11 cellular contexts compared by ENCODE assay signal in genomic region chr16:347203-347602, GRCh38.
"Had no signal": no experiment of that assay in that cellular context is flagged by ENCODE, and none has a peak within 500 bp of the region (broad histone marks: within the 10 kb centered on the region; RNA-seq: fewer than 3 reads in every experiment).

No MANE protein-coding gene starts in this region.

- H3K27me3 Mint-ChIP-seq: activated B cell treated with CpG ODN at 0.5 μM for 24 hours; activated naive CD8-positive, alpha-beta T cell had no signal

- H3K4me3 ChIP-seq: esophagus muscularis mucosa, right atrium auricular region, thyroid gland had no signal

- H3K9me3 Mint-ChIP-seq: activated B cell treated with CpG ODN at 0.5 μM for 24 hours had no signal

- DNase-seq: activated B cell treated with CpG ODN at 0.5 μM for 24 hours; activated effector memory CD4-positive, alpha-beta T cell treated with Interleukin-2 at 50 U/mL for 16 hours; activated T-cell treated with anti-CD3 and anti-CD28 coated beads, Interleukin-2, amount 50 U/mL, for 1 hour; amygdala; brain microvascular endothelial cell; left cardiac atrium; small intestine; thyroid gland had no signal

- H3K9me3 ChIP-seq: esophagus muscularis mucosa, right atrium auricular region, thyroid gland had no signal

- H3K27me3 ChIP-seq: brain microvascular endothelial cell, esophagus muscularis mucosa, right atrium auricular region, thyroid gland had no signal

- H3K27ac Mint-ChIP-seq: activated B cell treated with CpG ODN at 0.5 μM for 24 hours; activated naive CD8-positive, alpha-beta T cell had no signal

- H3K4me3 Mint-ChIP-seq: activated B cell treated with CpG ODN at 0.5 μM for 24 hours; activated naive CD8-positive, alpha-beta T cell had no signal

- H3K27ac ChIP-seq: brain microvascular endothelial cell, esophagus muscularis mucosa, right atrium auricular region, thyroid gland had no signal
